1 cellular context compared by ENCODE assay signal in genomic region chr16:12613131-12613991, GRCh38.
TF ChIP-seq lines count a peak whose summit lies in the region.

No MANE protein-coding gene starts in this region.

TF ChIP-seq in WTC11, 78 proteins besides CTCF, POLR2A, EP300 and RAD21 (continued from another document):
- TF ChIP-seq USF2 (CRISPR knock-in tag; IDR thresholded peaks at IDR 0.05) (no peak), HMGXB4 (CRISPR knock-in tag; IDR thresholded peaks at IDR 0.05) (no peak)
